In the genomic region with DNA sequence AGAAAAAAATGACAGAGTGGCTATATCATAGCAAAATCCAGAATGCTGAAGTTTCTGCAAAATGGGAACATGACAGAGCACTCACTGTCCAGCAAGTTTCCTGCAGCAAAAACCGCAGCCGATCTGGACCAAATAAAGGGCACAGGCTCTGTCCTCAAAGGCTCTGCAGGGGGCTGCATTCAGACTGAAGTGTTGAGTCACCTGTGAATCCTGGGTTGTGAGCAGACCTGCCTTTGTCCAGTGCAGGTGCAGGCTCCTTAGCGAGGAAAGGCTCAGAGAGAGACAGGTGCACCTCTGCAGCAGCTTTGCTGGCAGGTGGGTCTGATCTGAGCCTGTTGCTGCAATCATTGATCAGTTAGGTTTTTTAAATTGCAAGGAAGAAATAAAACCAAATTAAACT, we compare ENCODE assay signal across 18 cellular contexts. TPM values are rescaled to one million over a fixed set of nuclear protein-coding genes. Genes with fewer than 3 reads are reported as not detected.
A peak's percentile ranks its signal among the peaks of the same experiment; 100 is the strongest.
DNase-seq lines count a peak whose midpoint lies in the region; TF ChIP-seq lines count a peak whose summit lies in the region.
"Had no signal": no experiment of that assay in that cellular context is flagged by ENCODE, and none has a peak within 500 bp of the region (broad histone marks: within the 10 kb centered on the region; RNA-seq: fewer than 3 reads in every experiment).

No MANE protein-coding gene starts in this region.

- H3K36me3 ChIP-seq in testis (ENCODE audit: low read depth, missing control alignments): no peaks in the 10 kb centered on the region
- no peaks in the 10 kb centered on the region for H3K36me3 ChIP-seq in thyroid gland
- H3K36me3 ChIP-seq: esophagus muscularis mucosa, SJCRH30 had no signal

- TF ChIP-seq POLR2A in testis (IDR thresholded peaks at IDR 0.05): no peak
- no peak for TF ChIP-seq POLR2A in thyroid gland (IDR thresholded peaks at IDR 0.05)

- no peaks in the 10 kb centered on the region for H3K4me1 ChIP-seq in testis
- no peaks in the 10 kb centered on the region for H3K4me1 ChIP-seq in thyroid gland
- H3K4me1 ChIP-seq: esophagus muscularis mucosa, parathyroid adenoma, SJCRH30 had no signal

- no peak for TF ChIP-seq CTCF in testis (IDR thresholded peaks at IDR 0.05)
- no peak for TF ChIP-seq CTCF in thyroid gland (IDR thresholded peaks at IDR 0.05)

- WGBS in testis, 2 donors: 88 to 89% methylated on average over 3 of the region's 3 CpGs
- WGBS in thyroid gland, 2 donors: 39 to 67% methylated on average over 3 of the region's 3 CpGs

- intact Hi-C loops in testis (cut with DNase I; ENCODE audit: low total_unique reads) (no loop called here), thyroid gland (cut with DNase I) (no loop called here)

- DNase-seq in DMS79 treated with DMSO at 0.1 percent for 48 hours (lab: John Stamatoyannopoulos, UW): peak; percentile 28
- peak; percentile 38 for DNase-seq in NCI-H1436 treated with DMSO at 0.1 percent for 48 hours (lab: John Stamatoyannopoulos, UW)
- peak; percentile 78 for DNase-seq in NCI-H510A treated with DMSO at 0.1 percent for 48 hours (lab: John Stamatoyannopoulos, UW)
- DNase-seq in islet precursor cell: peak; percentile 74
- DNase-seq in testis: no peak
- no peak for DNase-seq in globus pallidus (ENCODE audit: low spot score)
- DNase-seq in thyroid gland: no peak
- DNase-seq: glutamatergic neuron; KG1; naive thymus-derived CD8-positive, alpha-beta T cell; NCI-H1048; SJCRH30; stimulated activated CD4-positive, alpha-beta T cell treated with anti-CD3 and anti-CD28 coated beads, Interleukin-4, amount 100 ng/mL, for 24 hours; stimulated activated CD8-positive, alpha-beta memory T cell treated with anti-CD3 and anti-CD28 coated beads, Interleukin-4, amount 100 ng/mL, for 48 hours; substantia nigra had no signal

- H3K27ac ChIP-seq in testis (no peak overlapping the region), thyroid gland (no peak overlapping the region)
- H3K27ac ChIP-seq: esophagus muscularis mucosa, SJCRH30 had no signal

- H3K4me3 ChIP-seq in testis (no peak overlapping the region), thyroid gland (replicated peaks in 1 of 3) (no peak overlapping the region)
- H3K4me3 ChIP-seq: esophagus muscularis mucosa, SJCRH30 had no signal

- H3K9me3 ChIP-seq in testis: no peaks in the 10 kb centered on the region
- no peaks in the 10 kb centered on the region for H3K9me3 ChIP-seq in thyroid gland
- H3K9me3 ChIP-seq: esophagus muscularis mucosa, SJCRH30 had no signal

- no peaks in the 10 kb centered on the region for H3K27me3 ChIP-seq in testis
- no peaks in the 10 kb centered on the region for H3K27me3 ChIP-seq in thyroid gland

RNA-seq across cellular contexts. Expression of gene NFAM1, which starts 29.3 kb away (rescaled TPM):
- 1 to 10 TPM in 1 of 2 donors, under 1 TPM in 1; 0.71 to 1.2 TPM for total RNA-seq in testis
- 2.8 TPM for polyA plus RNA-seq in testis (ENCODE audit: insufficient read depth, low read depth, low replicate concordance)
- total RNA-seq in thyroid gland: 1 to 10 TPM in 3 of 4 donors, under 1 TPM in 1; 0.89 to 1.4 (median 1.2) TPM
- total RNA-seq: bronchial epithelial cell had no signal
- polyA plus RNA-seq: naive thymus-derived CD8-positive, alpha-beta T cell had no signal

RNA-seq across cellular contexts. Expression of gene RRP7A, which starts 58.1 kb away (rescaled TPM):
- 10 to 100 TPM; 30.8 to 43.3 TPM for total RNA-seq in testis
- polyA plus RNA-seq in testis (ENCODE audit: insufficient read depth, low read depth, low replicate concordance): 62.8 TPM
- total RNA-seq in thyroid gland: 10 to 100 TPM; 20.2 to 27.8 (median 26.8) TPM

Comparison
In these comparisons a context has a peak if more than half of its experiments do, and no peak if none do; other contexts are left out.
1. DNase-seq: peak in DMS79 treated with DMSO at 0.1 percent for 48 hours (single experiment), NCI-H1436 treated with DMSO at 0.1 percent for 48 hours (single experiment), NCI-H510A treated with DMSO at 0.1 percent for 48 hours (single experiment) and islet precursor cell (single experiment); none in testis (single experiment), globus pallidus (single experiment) and thyroid gland (0 of 2).